Comparison of ENCODE assay signal across 8 cellular contexts in genomic region chr1:232952514-232953175, GRCh38. TPM values are rescaled to one million over a fixed set of nuclear protein-coding genes. Genes with fewer than 3 reads are reported as not detected.
A peak's percentile ranks its signal among the peaks of the same experiment; 100 is the strongest.
DNase-seq lines count a peak whose midpoint lies in the region; ATAC-seq and TF ChIP-seq lines count a peak whose summit lies in the region.

No MANE protein-coding gene starts in this region.

- peak; percentile 57 for ATAC-seq in GM21723 (IDR thresholded peaks at IDR 0.05; ENCODE audit: unreplicated experiment)
- ATAC-seq in RWPE2 (ENCODE audit: low read depth): peak; percentile 85
- no peak for ATAC-seq in left lung

- H3K27ac Mint-ChIP-seq in type B pancreatic cell: peak overlapping the region; percentile 94

- H3K27me3 Mint-ChIP-seq in type B pancreatic cell: no peaks in the 10 kb centered on the region

- H3K27ac ChIP-seq in HUES6 (ENCODE audit: low read depth, low read length) (peak overlapping the region; percentile 75), RWPE2 (ENCODE audit: poor library complexity, severe bottlenecking) (no peak overlapping the region), breast epithelium (no peak overlapping the region), left lung (no peak overlapping the region)

- H3K4me3 Mint-ChIP-seq in type B pancreatic cell: peak overlapping the region; percentile 98

- H3K4me1 Mint-ChIP-seq in type B pancreatic cell (ENCODE audit: unreplicated experiment): peaks cover 33% of the 10 kb centered on the region

- H3K9me3 ChIP-seq in HUES6 (ENCODE audit: control insufficient read depth, insufficient read depth, low read depth, low read length) (no peaks in the 10 kb centered on the region), RWPE2 (ENCODE audit: severe bottlenecking) (no peaks in the 10 kb centered on the region), breast epithelium (no peaks in the 10 kb centered on the region), left lung (no peaks in the 10 kb centered on the region)

- H3K9me3 Mint-ChIP-seq in type B pancreatic cell: peaks cover 6% of the 10 kb centered on the region

- TF ChIP-seq POLR2A in breast epithelium (IDR thresholded peaks at IDR 0.05): no peak

- H3K36me3 ChIP-seq in HUES6 (ENCODE audit: control insufficient read depth, insufficient read depth, low read length) (peaks cover 18% of the 10 kb centered on the region), RWPE2 (ENCODE audit: low read depth) (peaks cover 13% of the 10 kb centered on the region), breast epithelium (no peaks in the 10 kb centered on the region), left lung (peaks cover 0 to 9% of the 10 kb centered on the region in 2 donors)

- H3K27me3 ChIP-seq in HUES6 (ENCODE audit: control insufficient read depth, insufficient read depth, low read length): no peaks in the 10 kb centered on the region
- H3K27me3 ChIP-seq in RWPE2 (ENCODE audit: insufficient read depth, poor library complexity, severe bottlenecking): no peaks in the 10 kb centered on the region
- H3K27me3 ChIP-seq in breast epithelium: no peaks in the 10 kb centered on the region
- H3K27me3 ChIP-seq in left lung: no peaks in the 10 kb centered on the region

- intact Hi-C loops in breast epithelium (cut with DNase I; ENCODE audit: low total_unique reads): no loop called here
- intact Hi-C loops in left lung (cut with DNase I): no loop called here

- peak overlapping the region; percentile 7; the same call in 1 of the 2 replicates for H3K4me3 ChIP-seq in HUES6 (ENCODE audit: low read depth, low read length)
- H3K4me3 ChIP-seq in RWPE2 (ENCODE audit: severe bottlenecking): no peak overlapping the region
- no peak overlapping the region for H3K4me3 ChIP-seq in breast epithelium
- no peak overlapping the region for H3K4me3 ChIP-seq in left lung

- H3K36me3 Mint-ChIP-seq in type B pancreatic cell: peaks cover 20% of the 10 kb centered on the region

- TF ChIP-seq CTCF in RWPE2 (IDR thresholded peaks at IDR 0.05; ENCODE audit: poor library complexity, severe bottlenecking): peak; percentile 56
- TF ChIP-seq CTCF in breast epithelium (IDR thresholded peaks at IDR 0.05): peak; percentile 24 to 60 (median 54)
- peak; percentile 59 to 67 for TF ChIP-seq CTCF in left lung (IDR thresholded peaks at IDR 0.05)
- TF ChIP-seq CTCF in type B pancreatic cell (conservative IDR thresholded peaks at IDR 0.05): peak; percentile 77

- H3K9ac ChIP-seq in HUES6 (ENCODE audit: low read length): no peak overlapping the region

- peak; percentile 5 for DNase-seq in activated T-cell treated with anti-CD3 and anti-CD28 coated beads for 1 hour (ENCODE audit: low read depth)
- DNase-seq in activated T-cell treated with anti-CD3 and anti-CD28 coated beads for 4 hours: no peak
- no peak for DNase-seq in RWPE2 (ENCODE audit: low spot score)
- DNase-seq in breast epithelium (ENCODE audit: low spot score in 2 of 2): peak in 1 of 2 donors; percentile 35
- no peak for DNase-seq in left lung
- no peak for DNase-seq in type B pancreatic cell (ENCODE audit: extremely low spot score, unreplicated experiment)

- H3K4me1 ChIP-seq in HUES6 (ENCODE audit: control insufficient read depth, insufficient read depth, low read length): peaks cover 34% of the 10 kb centered on the region
- H3K4me1 ChIP-seq in RWPE2 (ENCODE audit: insufficient read depth, poor library complexity, severe bottlenecking): peaks cover 12% of the 10 kb centered on the region
- peaks cover 0 to 4% of the 10 kb centered on the region in 2 donors for H3K4me1 ChIP-seq in breast epithelium
- peaks cover 4 to 24% of the 10 kb centered on the region in 2 donors for H3K4me1 ChIP-seq in left lung

RNA-seq across cellular contexts. Expression of gene NTPCR, which starts 2.2 kb away (rescaled TPM):
- total RNA-seq in breast epithelium: 10 to 100 TPM; 27.2 to 40.1 (median 28.8) TPM
- total RNA-seq in left lung: 10 to 100 TPM; 35.1 to 36.3 TPM
- 49.6 and 57.1 TPM in 2 replicates for total RNA-seq in type B pancreatic cell (ENCODE audit: low replicate concordance)
